8 cellular contexts compared by ENCODE assay signal in the genomic region with DNA sequence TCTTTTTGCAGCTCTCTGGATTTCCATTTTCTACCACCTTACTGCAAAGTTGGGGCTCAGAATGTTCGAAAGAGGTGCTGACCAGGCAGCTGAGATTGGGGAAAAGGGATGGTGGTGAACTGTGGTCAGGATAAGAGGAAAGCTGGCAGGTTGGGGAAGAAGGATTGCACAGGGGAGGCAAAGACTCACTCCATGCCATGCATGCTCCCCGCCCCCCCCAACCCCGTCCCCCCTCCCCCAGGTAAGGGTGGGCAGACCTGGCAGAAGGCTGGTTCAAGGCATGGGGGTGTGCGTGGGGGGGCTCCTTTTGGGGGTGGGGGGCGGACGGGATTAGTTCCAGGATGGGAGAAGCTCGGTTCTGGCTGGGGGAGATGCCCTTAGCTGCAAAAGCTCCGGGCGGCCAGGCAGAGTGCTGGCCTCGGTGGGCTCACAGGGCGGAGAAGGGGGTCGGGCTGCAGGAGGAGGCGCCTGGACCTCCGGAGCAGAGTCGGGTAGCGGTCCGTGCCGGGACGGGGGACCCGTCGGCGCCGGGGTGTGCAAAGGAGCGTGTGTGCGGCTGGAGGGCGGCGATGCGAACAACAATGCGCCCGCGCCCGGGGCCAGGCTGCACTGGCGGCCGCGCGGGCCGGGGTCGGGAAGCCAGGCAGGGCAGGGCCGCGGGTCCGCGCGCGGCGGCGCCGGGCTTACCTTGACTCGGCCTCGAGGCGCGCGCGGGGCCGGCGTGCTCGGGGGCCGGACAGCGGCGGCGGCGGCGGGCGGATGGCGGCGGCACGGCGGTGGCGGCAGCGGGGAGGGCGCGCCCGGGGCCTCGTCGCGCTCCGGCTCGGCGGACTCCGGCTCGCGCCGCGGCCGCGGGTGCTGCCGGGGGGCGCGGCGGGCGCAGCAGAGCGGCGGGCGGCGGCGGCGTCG. TPM values are rescaled to one million over a fixed set of nuclear protein-coding genes. Genes with fewer than 3 reads are reported as not detected.
DNase-seq lines count a peak whose midpoint lies in the region; ATAC-seq and TF ChIP-seq lines count a peak whose summit lies in the region.

No MANE protein-coding gene starts in this region.

- H3K9me3 Mint-ChIP-seq in central memory CD8-positive, alpha-beta T cell: no peaks in the 10 kb centered on the region
- no peaks in the 10 kb centered on the region for H3K9me3 Mint-ChIP-seq in stimulated activated naive CD8-positive, alpha-beta T cell treated with anti-CD3 and anti-CD28 coated beads, Interleukin-15, Interleukin-2, amounts not matched to agents 100 ng/mL and 50 ng/mL, for 24 hours

- H3K27me3 ChIP-seq in right lobe of liver: no peaks in the 10 kb centered on the region

- H3K36me3 Mint-ChIP-seq in central memory CD8-positive, alpha-beta T cell (ENCODE audit: insufficient read depth): peaks cover 44% of the 10 kb centered on the region
- peaks cover 71% of the 10 kb centered on the region for H3K36me3 Mint-ChIP-seq in stimulated activated naive CD8-positive, alpha-beta T cell treated with anti-CD3 and anti-CD28 coated beads, Interleukin-15, Interleukin-2, amounts not matched to agents 100 ng/mL and 50 ng/mL, for 24 hours (ENCODE audit: low read depth)

- peaks cover 42% of the 10 kb centered on the region for H3K4me1 Mint-ChIP-seq in central memory CD8-positive, alpha-beta T cell
- peaks cover 55% of the 10 kb centered on the region for H3K4me1 Mint-ChIP-seq in stimulated activated naive CD8-positive, alpha-beta T cell treated with anti-CD3 and anti-CD28 coated beads, Interleukin-15, Interleukin-2, amounts not matched to agents 100 ng/mL and 50 ng/mL, for 24 hours (ENCODE audit: low read depth)

- DNase-seq in GM12865 (ENCODE audit: low read depth) (peak; percentile 39), RWPE1 (ENCODE audit: low spot score) (peak; percentile 60), right lobe of liver (peak; percentile 39 to 64 (median 52)), midbrain (lab: John Stamatoyannopoulos, UW) (no peak), GDM1 (lab: John Stamatoyannopoulos, UW) (no peak)
- DNase-seq in central memory CD8-positive, alpha-beta T cell (ENCODE audit: low spot score in 2 of 2): no peak

- intact Hi-C loops in right lobe of liver (cut with DNase I): no loop called here

- POLR2A ChIA-PET in RWPE1 (lab: Yijun Ruan, JAX; ENCODE audit: low non-redundant PET): interaction anchor here (0.6 to 2.1 kb wide), 6 partner anchors 11 to 139 kb away, joined by 4 to 10 read pairs (median 5); a partner anchor contains a TSS

- H3K27me3 Mint-ChIP-seq in central memory CD8-positive, alpha-beta T cell: no peaks in the 10 kb centered on the region
- H3K27me3 Mint-ChIP-seq in stimulated activated naive CD8-positive, alpha-beta T cell treated with anti-CD3 and anti-CD28 coated beads, Interleukin-15, Interleukin-2, amounts not matched to agents 100 ng/mL and 50 ng/mL, for 24 hours: no peaks in the 10 kb centered on the region

- H3K4me3 Mint-ChIP-seq in central memory CD8-positive, alpha-beta T cell: peak overlapping the region; percentile 99
- peak overlapping the region; percentile 93 for H3K4me3 Mint-ChIP-seq in stimulated activated naive CD8-positive, alpha-beta T cell treated with anti-CD3 and anti-CD28 coated beads, Interleukin-15, Interleukin-2, amounts not matched to agents 100 ng/mL and 50 ng/mL, for 24 hours

- H3K4me3 ChIP-seq in GM12865 (ENCODE audit: low read depth, low read length) (peak overlapping the region; percentile 98), right lobe of liver (peak overlapping the region; percentile 64 to 77 (median 68))

- no peak for TF ChIP-seq POLR2A in right lobe of liver (IDR thresholded peaks at IDR 0.05)

- H3K4me1 ChIP-seq in right lobe of liver: peaks cover 0 to 30% (median 6%) of the 10 kb centered on the region in 4 donors

- CTCF ChIA-PET in RWPE1 (lab: Yijun Ruan, JAX): interaction anchor here (0.5 to 7.6 kb wide), 19 partner anchors 8 to 348 kb away, joined by 3 to 58 read pairs (median 4); a partner anchor contains a TSS

- peaks cover 2 to 17% (median 10%) of the 10 kb centered on the region in 4 donors for H3K36me3 ChIP-seq in right lobe of liver

- no peak for TF ChIP-seq CTCF in GM12865 (IDR thresholded peaks at IDR 0.05; ENCODE audit: insufficient read depth, low read depth, low read length, missing control alignments)
- no peak for TF ChIP-seq CTCF in RWPE1 (conservative IDR thresholded peaks at IDR 0.05; ENCODE audit: low read depth)
- TF ChIP-seq CTCF in right lobe of liver (IDR thresholded peaks at IDR 0.05): no peak

- ATAC-seq in HG02642 (IDR thresholded peaks at IDR 0.05; ENCODE audit: poor library complexity, unreplicated experiment) (peak; percentile 24), right lobe of liver (peak in 1 of 4 donors; percentile 1)
- ATAC-seq in central memory CD8-positive, alpha-beta T cell (replicated peaks; ENCODE audit: extremely low read depth, poor library complexity, severe bottlenecking): no peak

- 0% methylated on average over 21 of the region's 97 CpGs for WGBS in right lobe of liver (ENCODE audit: insufficient coverage, low coverage, low lambda C conversion rate, missing lambda C conversion rate)

- no peaks in the 10 kb centered on the region for H3K9me3 ChIP-seq in right lobe of liver

- peak overlapping the region; percentile 98 for H3K27ac Mint-ChIP-seq in central memory CD8-positive, alpha-beta T cell (ENCODE audit: low read depth)
- H3K27ac Mint-ChIP-seq in stimulated activated naive CD8-positive, alpha-beta T cell treated with anti-CD3 and anti-CD28 coated beads, Interleukin-15, Interleukin-2, amounts not matched to agents 100 ng/mL and 50 ng/mL, for 24 hours: peak overlapping the region; percentile 90

- peak overlapping the region; percentile 96 for H3K27ac ChIP-seq in RWPE1
- H3K27ac ChIP-seq in right lobe of liver: peak overlapping the region; percentile 95 to 99 (median 97)

RNA-seq across cellular contexts. Expression of a gene that starts 0.8 kb away (rescaled TPM):
- 10 to 100 TPM; 19.8 to 25.9 (median 23.1) TPM for total RNA-seq in right lobe of liver

RNA-seq across cellular contexts. Expression of a gene that starts 27.9 kb away (rescaled TPM):
- total RNA-seq in right lobe of liver: 10 to 100 TPM; 16.6 to 40.4 (median 21.2) TPM

RNA-seq across cellular contexts. Expression of a gene that starts 28.2 kb away (rescaled TPM):
- 1 to 10 TPM; 2.3 to 3.2 (median 2.7) TPM for total RNA-seq in right lobe of liver

Comparison
In these comparisons a context has a peak if more than half of its experiments do, and no peak if none do; other contexts are left out.
1. DNase-seq: peak in GM12865 (single experiment), RWPE1 (single experiment) and right lobe of liver (3 of 3); none in central memory CD8-positive, alpha-beta T cell (0 of 2), midbrain (single experiment) and GDM1 (single experiment).